ENCODE assay signal across 1 cellular context in the genomic region with DNA sequence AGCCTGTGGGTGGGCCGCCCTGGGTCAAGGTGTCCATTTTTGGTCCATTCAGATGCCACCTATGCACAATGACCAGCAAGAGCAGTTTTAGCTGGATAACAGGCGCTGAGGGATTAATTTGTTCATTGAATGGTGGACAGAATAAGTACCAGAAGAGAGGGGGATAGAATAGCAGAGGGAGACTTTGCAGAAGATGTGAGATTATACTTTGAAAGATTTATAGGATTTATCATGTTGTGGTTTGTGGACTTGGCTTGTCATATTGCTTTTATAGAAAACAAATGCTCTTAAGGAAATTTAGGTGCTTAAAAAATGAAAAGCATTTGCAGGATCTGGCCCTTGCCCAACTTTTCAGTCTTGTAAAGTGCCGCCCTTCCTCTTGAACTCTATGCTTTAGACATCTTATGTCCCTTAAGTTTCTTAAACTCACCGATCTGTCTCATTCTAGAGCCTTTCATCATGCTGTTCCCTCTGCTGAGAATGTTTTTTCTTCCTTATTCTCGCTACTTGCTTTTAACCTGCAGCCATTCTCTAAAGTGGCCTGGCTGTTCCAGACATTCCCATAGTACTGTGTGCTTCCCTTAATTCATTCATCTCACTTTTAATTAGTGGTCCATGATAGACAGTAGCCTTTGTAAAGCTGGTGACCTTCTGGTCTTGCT.
TF ChIP-seq lines count a peak whose summit lies in the region.

No MANE protein-coding gene starts in this region.

TF ChIP-seq in SK-N-SH, 30 proteins besides CTCF, POLR2A, EP300 and RAD21 (continued from another document):
- TF ChIP-seq, protein P1, sequence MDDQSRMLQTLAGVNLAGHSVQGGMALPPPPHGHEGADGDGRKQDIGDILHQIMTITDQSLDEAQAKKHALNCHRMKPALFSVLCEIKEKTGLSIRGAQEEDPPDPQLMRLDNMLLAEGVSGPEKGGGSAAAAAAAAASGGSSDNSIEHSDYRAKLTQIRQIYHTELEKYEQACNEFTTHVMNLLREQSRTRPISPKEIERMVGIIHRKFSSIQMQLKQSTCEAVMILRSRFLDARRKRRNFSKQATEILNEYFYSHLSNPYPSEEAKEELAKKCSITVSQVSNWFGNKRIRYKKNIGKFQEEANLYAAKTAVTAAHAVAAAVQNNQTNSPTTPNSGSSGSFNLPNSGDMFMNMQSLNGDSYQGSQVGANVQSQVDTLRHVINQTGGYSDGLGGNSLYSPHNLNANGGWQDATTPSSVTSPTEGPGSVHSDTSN (IDR thresholded peaks at IDR 0.05) = peak; percentile 42; the same call in 1 of the 2 replicates
- no peak for TF ChIP-seq SIN3A (IDR thresholded peaks at IDR 0.05; ENCODE audit: borderline replicate concordance, low read depth, low read length)
- peak; percentile 67 for TF ChIP-seq TCF12 (IDR thresholded peaks at IDR 0.05)
- TF ChIP-seq NFIC (IDR thresholded peaks at IDR 0.05; ENCODE audit: borderline replicate concordance) = peak; percentile 49; the same call in 1 of the 2 replicates
